ENCODE assay signal across 22 cellular contexts in the genomic region with DNA sequence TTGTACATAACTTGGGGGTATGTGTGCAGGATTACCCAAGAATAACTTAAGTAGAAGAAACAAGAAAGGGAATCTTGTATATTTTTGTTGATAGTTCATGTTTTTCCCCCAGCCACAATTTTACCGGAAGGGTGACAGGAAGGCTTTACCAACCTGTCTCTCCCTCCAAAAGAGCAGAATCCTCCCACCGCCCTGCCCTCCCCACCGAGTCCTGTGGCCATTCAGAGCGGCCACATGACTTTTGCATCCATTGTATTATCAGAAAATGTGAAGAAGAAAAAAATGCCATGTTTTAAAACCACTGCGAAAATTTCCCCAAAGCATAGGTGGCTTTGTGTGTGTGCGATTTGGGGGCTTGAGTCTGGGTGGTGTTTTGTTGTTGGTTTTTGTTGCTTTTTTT. TPM values are rescaled to one million over a fixed set of nuclear protein-coding genes. Genes with fewer than 3 reads are reported as not detected.
A peak's percentile ranks its signal among the peaks of the same experiment; 100 is the strongest.
DNase-seq lines count a peak whose midpoint lies in the region; ATAC-seq and TF ChIP-seq lines count a peak whose summit lies in the region.
"Had no signal": no experiment of that assay in that cellular context is flagged by ENCODE, and none has a peak within 500 bp of the region (broad histone marks: within the 10 kb centered on the region; RNA-seq: fewer than 3 reads in every experiment).

No MANE protein-coding gene starts in this region.

- H3K27ac Mint-ChIP-seq in T-cell (peak overlapping the region; percentile 26 to 54), neural crest cell (ENCODE audit: unreplicated experiment) (peak overlapping the region; percentile 75)
- H3K27ac Mint-ChIP-seq in effector memory CD8-positive, alpha-beta T cell: peak overlapping the region in 1 of 2 donors; percentile 94

- peaks cover 97% of the 10 kb centered on the region for H3K4me1 ChIP-seq in KMS-11 (ENCODE audit: low read depth, poor library complexity, severe bottlenecking)

- 0 out of 2 replicates have a peak, but pooled peaks cover 6% of the 10 kb centered on the region for H4K20me1 ChIP-seq in KMS-11 (ENCODE audit: insufficient read depth)

- H3K4me3 Mint-ChIP-seq in T-cell (no peak overlapping the region), neural crest cell (no peak overlapping the region)
- H3K4me3 Mint-ChIP-seq in effector memory CD8-positive, alpha-beta T cell: peak overlapping the region; percentile 54 to 56

- CTCF ChIA-PET in T-cell (lab: Charles Lee): no interaction called here
- CTCF ChIA-PET in RWPE1 (lab: Yijun Ruan, JAX): no interaction called here

- peaks cover 23% of the 10 kb centered on the region for H3K36me3 ChIP-seq in KMS-11 (ENCODE audit: insufficient read depth)

- peaks cover 55% of the 10 kb centered on the region for H3K79me2 ChIP-seq in KMS-11 (ENCODE audit: insufficient read depth, low read depth)

- POLR2A ChIA-PET in T-cell (lab: Charles Lee): no interaction called here
- POLR2A ChIA-PET in RWPE1 (lab: Yijun Ruan, JAX; ENCODE audit: low non-redundant PET): no interaction called here

- ATAC-seq in T-cell (replicated peaks in 1 of 4) (no peak), HG02623 (IDR thresholded peaks at IDR 0.05; ENCODE audit: unreplicated experiment) (no peak)
- ATAC-seq in effector memory CD8-positive, alpha-beta T cell (replicated peaks): no peak
- ATAC-seq: Right ventricle myocardium inferior had no signal

- no peak overlapping the region for H2AFZ ChIP-seq in KMS-11 (ENCODE audit: low read depth)
- H2AFZ ChIP-seq: GM23248 had no signal

- peak overlapping the region; percentile 54 for H3K4me2 ChIP-seq in KMS-11

- H3K27ac ChIP-seq in KMS-11: peak overlapping the region; percentile 42
- no peak overlapping the region for H3K27ac ChIP-seq in RWPE1
- H3K27ac ChIP-seq: GM23248, SJSA1 had no signal

- H3K27me3 Mint-ChIP-seq in T-cell: peaks cover 0 to 10% of the 10 kb centered on the region in 2 donors
- H3K27me3 Mint-ChIP-seq in effector memory CD8-positive, alpha-beta T cell: no peaks in the 10 kb centered on the region
- H3K27me3 Mint-ChIP-seq in neural crest cell (ENCODE audit: low read depth): no peaks in the 10 kb centered on the region

- H3K9ac ChIP-seq in KMS-11: peak overlapping the region; percentile 20; the same call in 1 of the 2 replicates
- H3K9ac ChIP-seq: GM23248 had no signal

- DNase-seq in T-cell: no peak
- DNase-seq in effector memory CD8-positive, alpha-beta T cell: no peak
- DNase-seq in neural crest cell (ENCODE audit: low read depth, low spot score): no peak
- no peak for DNase-seq in activated CD4-positive, alpha-beta T cell treated with anti-CD3 and anti-CD28 coated beads for 1 hour
- no peak for DNase-seq in RWPE1 (ENCODE audit: low spot score)
- DNase-seq in DMS79 (lab: John Stamatoyannopoulos, UW): no peak
- DNase-seq: C1 segment of cervical spinal cord, DMS153, GM23248, H7, KG1, NCI-H1092, NCI-H1417 treated with DMSO at 0.1 percent for 48 hours, NCI-H1694 treated with DMSO at 0.1 percent for 48 hours, NCI-H2081, NCI-H2227 treated with DMSO at 0.1 percent for 48 hours, NCI-H526 treated with DMSO at 0.1 percent for 48 hours had no signal

- peaks cover 48% of the 10 kb centered on the region for H3K36me3 Mint-ChIP-seq in T-cell
- peaks cover 82% of the 10 kb centered on the region for H3K36me3 Mint-ChIP-seq in effector memory CD8-positive, alpha-beta T cell (ENCODE audit: insufficient read depth)
- H3K36me3 Mint-ChIP-seq in neural crest cell (ENCODE audit: low read depth): no peaks in the 10 kb centered on the region

- peaks cover 39 to 87% (median 77%) of the 10 kb centered on the region in 3 donors for H3K4me1 Mint-ChIP-seq in T-cell
- H3K4me1 Mint-ChIP-seq in effector memory CD8-positive, alpha-beta T cell (ENCODE audit: low read depth in 2 of 2): peaks cover 62 to 83% of the 10 kb centered on the region in 2 donors
- no peaks in the 10 kb centered on the region for H3K4me1 Mint-ChIP-seq in neural crest cell

- no peaks in the 10 kb centered on the region for H3K27me3 ChIP-seq in KMS-11 (ENCODE audit: insufficient read depth, low read depth)
- H3K27me3 ChIP-seq: SJSA1 had no signal

- no peak overlapping the region for H3K4me3 ChIP-seq in KMS-11 (IDR thresholded peaks at IDR 0.05; ENCODE audit: insufficient read depth, low read depth, low read length)
- H3K4me3 ChIP-seq: GM23248, SJSA1 had no signal

- TF ChIP-seq CTCF in KMS-11 (conservative IDR thresholded peaks at IDR 0.05; ENCODE audit: low read depth, low read length) (no peak), neural crest cell (conservative IDR thresholded peaks at IDR 0.05) (no peak), RWPE1 (conservative IDR thresholded peaks at IDR 0.05; ENCODE audit: low read depth) (no peak)

- H3K9me3 Mint-ChIP-seq in T-cell (no peaks in the 10 kb centered on the region), neural crest cell (no peaks in the 10 kb centered on the region)
- no peaks in the 10 kb centered on the region for H3K9me3 Mint-ChIP-seq in effector memory CD8-positive, alpha-beta T cell

RNA-seq across cellular contexts. Expression of a gene that starts 22.0 kb away (rescaled TPM):
- total RNA-seq in T-cell (100 to 1,000 TPM in 1 of 5 donors, 10 to 100 TPM in 4; 21.9 to 108 (median 30.6) TPM), neural crest cell (1.2 and 1.7 TPM in 2 replicates)
- total RNA-seq: A673 had no signal

Comparison
In these comparisons a context has a peak if more than half of its experiments do, and no peak if none do; other contexts are left out.
1. H3K4me3 Mint-ChIP-seq: peak in effector memory CD8-positive, alpha-beta T cell (2 of 2); none in T-cell (0 of 3) and neural crest cell (single experiment).